8 cellular contexts compared by ENCODE assay signal in the genomic region with DNA sequence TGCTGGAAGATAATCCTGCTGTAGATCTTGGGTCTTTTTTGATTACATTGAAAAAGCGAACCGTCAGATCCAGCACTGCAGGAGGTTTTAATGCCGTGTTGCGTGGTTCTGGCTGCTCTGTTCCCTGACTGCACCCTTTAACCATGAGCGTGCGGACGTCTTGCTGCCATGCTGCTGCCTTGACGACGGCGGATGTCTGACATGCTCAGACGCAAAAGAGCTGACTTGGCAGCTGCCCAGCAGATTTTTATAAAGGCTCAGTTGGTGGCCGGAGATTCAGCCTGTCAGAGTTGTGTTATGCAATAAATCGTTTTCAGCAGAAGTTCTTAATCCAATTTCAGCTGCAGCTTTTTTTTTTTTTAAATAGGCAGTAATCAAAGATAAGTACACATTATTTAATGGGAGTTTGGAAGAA.
A peak's percentile ranks its signal among the peaks of the same experiment; 100 is the strongest.
DNase-seq lines count a peak whose midpoint lies in the region; ATAC-seq, FAIRE-seq and TF ChIP-seq lines count a peak whose summit lies in the region.

No MANE protein-coding gene starts in this region.

- no peak for ATAC-seq in HepG2
- no peak for ATAC-seq in GM21390 (IDR thresholded peaks at IDR 0.05; ENCODE audit: unreplicated experiment)

- peaks cover 50% of the 10 kb centered on the region for H3K4me1 Mint-ChIP-seq in dendritic cell treated with granulocyte-macrophage colony-stimulating factor and Interleukin-4, amounts not matched to agents 40 ng/mL and 50 ng/mL, for 4 days (ENCODE audit: low read depth)

- peak overlapping the region; percentile 19 for H3K4me3 Mint-ChIP-seq in dendritic cell treated with granulocyte-macrophage colony-stimulating factor and Interleukin-4, amounts not matched to agents 40 ng/mL and 50 ng/mL, for 4 days

- DNase-seq in GM04503 (ENCODE audit: low read depth) (peak; percentile 37), NCI-H2081 treated with DMSO at 0.1 percent for 48 hours (lab: John Stamatoyannopoulos, UW) (peak; percentile 55), WERI-Rb-1 (peak; percentile 78), HepG2 (ENCODE audit: low spot score) (no peak), OCI-M2 (lab: John Stamatoyannopoulos, UW; ENCODE audit: unreplicated experiment) (no peak)
- peak; percentile 12 for DNase-seq in stimulated activated CD8-positive, alpha-beta memory T cell treated with anti-CD3 and anti-CD28 coated beads, Interleukin-15, amount 100 ng/mL, for 24 hours (ENCODE audit: low read depth)

- TF ChIP-seq EP300 in HepG2 (IDR thresholded peaks at IDR 0.05; ENCODE audit: low read depth in 2 of 2, low read length in 2 of 2) = no peak
- no peak for TF ChIP-seq EP300 in HepG2 (CRISPR knock-in tag; IDR thresholded peaks at IDR 0.05; ENCODE audit: borderline replicate concordance)

- peaks cover 54% of the 10 kb centered on the region for H3K79me2 ChIP-seq in HepG2 (ENCODE audit: insufficient read depth, low read length)

- H3K9ac ChIP-seq in HepG2 (ENCODE audit: insufficient read depth, low read depth, low read length) = no peak overlapping the region

- FAIRE-seq in HepG2 (lab: Jason Lieb, UNC) = no peak

- no peaks in the 10 kb centered on the region for H3K9me3 ChIP-seq in WERI-Rb-1 (ENCODE audit: severe bottlenecking)
- no peaks in the 10 kb centered on the region for H3K9me3 ChIP-seq in HepG2 (ENCODE audit: low read length)

- H2AFZ ChIP-seq in HepG2 (ENCODE audit: low read length) = no peak overlapping the region

- H3K27ac ChIP-seq in WERI-Rb-1 (no peak overlapping the region), HepG2 (ENCODE audit: extremely low read length, insufficient read depth, low read length) (no peak overlapping the region)

- POLR2A ChIA-PET in HepG2 (lab: Yijun Ruan, JAX) = no interaction called here

- no peaks in the 10 kb centered on the region for H3K27me3 Mint-ChIP-seq in dendritic cell treated with granulocyte-macrophage colony-stimulating factor and Interleukin-4, amounts not matched to agents 40 ng/mL and 50 ng/mL, for 4 days

- peaks cover 20% of the 10 kb centered on the region for H4K20me1 ChIP-seq in HepG2 (ENCODE audit: insufficient read depth, low read length)

- peak overlapping the region; percentile 60 for H3K27ac Mint-ChIP-seq in dendritic cell treated with granulocyte-macrophage colony-stimulating factor and Interleukin-4, amounts not matched to agents 40 ng/mL and 50 ng/mL, for 4 days

- no peaks in the 10 kb centered on the region for H3K9me3 Mint-ChIP-seq in dendritic cell treated with granulocyte-macrophage colony-stimulating factor and Interleukin-4, amounts not matched to agents 40 ng/mL and 50 ng/mL, for 4 days

- peaks cover 41% of the 10 kb centered on the region for H3K4me1 ChIP-seq in HepG2 (ENCODE audit: insufficient read depth, low read length)

- peaks cover 9% of the 10 kb centered on the region for H3K36me3 Mint-ChIP-seq in dendritic cell treated with granulocyte-macrophage colony-stimulating factor and Interleukin-4, amounts not matched to agents 40 ng/mL and 50 ng/mL, for 4 days (ENCODE audit: low read depth)

- no peak for TF ChIP-seq POLR2A in HepG2 (IDR thresholded peaks at IDR 0.05; ENCODE audit: insufficient read depth in 1 of 2, low read depth in 2 of 2, low read length in 2 of 2)

- BruUV-seq in HepG2 (replicated peaks; lab: Mats Ljungman, UMichigan) = no TSS peak

- WGBS in HepG2 (ENCODE audit: low lambda C conversion rate) = 95% methylated on average over 13 of the region's 13 CpGs

- CTCF ChIA-PET in HepG2 (lab: Yijun Ruan, JAX; ENCODE audit: low intra/inter-chr PET ratio, low total read pairs) = no interaction called here

- TF ChIP-seq CTCF in WERI-Rb-1 (IDR thresholded peaks at IDR 0.05; ENCODE audit: low read depth, low read length) = no peak
- no peak for TF ChIP-seq CTCF in HepG2 (CRISPR knock-in tag; IDR thresholded peaks at IDR 0.05)

- H3K4me2 ChIP-seq in HepG2 (ENCODE audit: low read depth, low read length) = no peak overlapping the region

- H3K27me3 ChIP-seq in WERI-Rb-1 (ENCODE audit: insufficient read depth, low read depth, severe bottlenecking) = no peaks in the 10 kb centered on the region
- no peaks in the 10 kb centered on the region for H3K27me3 ChIP-seq in HepG2 (ENCODE audit: control insufficient read depth in 1 of 2, insufficient read depth in 2 of 2, low read length in 2 of 2)

- intact Hi-C loops in dendritic cell treated with granulocyte-macrophage colony-stimulating factor and Interleukin-4, amounts not matched to agents 40 ng/mL and 50 ng/mL, for 4 days (cut with micrococcal nuclease) = no loop called here
- intact Hi-C loops in HepG2 (cut with micrococcal nuclease; ENCODE audit: unreplicated experiment) = no loop called here

- in situ Hi-C loops in HepG2 (cut with HindIII; ENCODE audit: extremely low pct_ligation_motif_present, low pct_unique_long_range_greater_than_20kb) = no loop called here

- H3K4me3 ChIP-seq in WERI-Rb-1 (ENCODE audit: low read depth, low read length) = no peak overlapping the region
- no peak overlapping the region for H3K4me3 ChIP-seq in HepG2 (replicated peaks in 1 of 3; ENCODE audit: insufficient read depth in 1 of 3, low read depth in 2 of 3, low read length in 3 of 3)

- TF ChIP-seq RAD21 in HepG2 (CRISPR knock-in tag; IDR thresholded peaks at IDR 0.05) = no peak

- H3K36me3 ChIP-seq in WERI-Rb-1 (no peaks in the 10 kb centered on the region), HepG2 (replicated peaks in 1 of 2; ENCODE audit: control insufficient read depth in 1 of 2, insufficient read depth in 2 of 2, low read length in 2 of 2) (no peaks in the 10 kb centered on the region)

TF ChIP-seq in HepG2, 621 proteins besides CTCF, POLR2A, EP300 and RAD21:
- TF ChIP-seq KDM5A (IDR thresholded peaks at IDR 0.05; ENCODE audit: borderline replicate concordance, low read length) (no peak), YEATS4 (CRISPR knock-in tag; IDR thresholded peaks at IDR 0.05; ENCODE audit: borderline replicate concordance) (no peak), ZNF160 (CRISPR knock-in tag; IDR thresholded peaks at IDR 0.05) (no peak), MAFF (IDR thresholded peaks at IDR 0.05; ENCODE audit: low read depth, low read length) (peak; percentile 52), MAFK (conservative IDR thresholded peaks at IDR 0.05 in 1 of 2, IDR thresholded peaks at IDR 0.05 in 1 of 2; ENCODE audit: low read length in 2 of 2) (peak; percentile 46 to 70; a peak in 3 of 4 replicates)
- TF ChIP-seq, protein P1, sequence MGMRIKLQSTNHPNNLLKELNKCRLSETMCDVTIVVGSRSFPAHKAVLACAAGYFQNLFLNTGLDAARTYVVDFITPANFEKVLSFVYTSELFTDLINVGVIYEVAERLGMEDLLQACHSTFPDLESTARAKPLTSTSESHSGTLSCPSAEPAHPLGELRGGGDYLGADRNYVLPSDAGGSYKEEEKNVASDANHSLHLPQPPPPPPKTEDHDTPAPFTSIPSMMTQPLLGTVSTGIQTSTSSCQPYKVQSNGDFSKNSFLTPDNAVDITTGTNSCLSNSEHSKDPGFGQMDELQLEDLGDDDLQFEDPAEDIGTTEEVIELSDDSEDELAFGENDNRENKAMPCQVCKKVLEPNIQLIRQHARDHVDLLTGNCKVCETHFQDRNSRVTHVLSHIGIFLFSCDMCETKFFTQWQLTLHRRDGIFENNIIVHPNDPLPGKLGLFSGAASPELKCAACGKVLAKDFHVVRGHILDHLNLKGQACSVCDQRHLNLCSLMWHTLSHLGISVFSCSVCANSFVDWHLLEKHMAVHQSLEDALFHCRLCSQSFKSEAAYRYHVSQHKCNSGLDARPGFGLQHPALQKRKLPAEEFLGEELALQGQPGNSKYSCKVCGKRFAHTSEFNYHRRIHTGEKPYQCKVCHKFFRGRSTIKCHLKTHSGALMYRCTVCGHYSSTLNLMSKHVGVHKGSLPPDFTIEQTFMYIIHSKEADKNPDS (CRISPR knock-in tag; IDR thresholded peaks at IDR 0.05) = no peak
- TF ChIP-seq, protein P2, sequence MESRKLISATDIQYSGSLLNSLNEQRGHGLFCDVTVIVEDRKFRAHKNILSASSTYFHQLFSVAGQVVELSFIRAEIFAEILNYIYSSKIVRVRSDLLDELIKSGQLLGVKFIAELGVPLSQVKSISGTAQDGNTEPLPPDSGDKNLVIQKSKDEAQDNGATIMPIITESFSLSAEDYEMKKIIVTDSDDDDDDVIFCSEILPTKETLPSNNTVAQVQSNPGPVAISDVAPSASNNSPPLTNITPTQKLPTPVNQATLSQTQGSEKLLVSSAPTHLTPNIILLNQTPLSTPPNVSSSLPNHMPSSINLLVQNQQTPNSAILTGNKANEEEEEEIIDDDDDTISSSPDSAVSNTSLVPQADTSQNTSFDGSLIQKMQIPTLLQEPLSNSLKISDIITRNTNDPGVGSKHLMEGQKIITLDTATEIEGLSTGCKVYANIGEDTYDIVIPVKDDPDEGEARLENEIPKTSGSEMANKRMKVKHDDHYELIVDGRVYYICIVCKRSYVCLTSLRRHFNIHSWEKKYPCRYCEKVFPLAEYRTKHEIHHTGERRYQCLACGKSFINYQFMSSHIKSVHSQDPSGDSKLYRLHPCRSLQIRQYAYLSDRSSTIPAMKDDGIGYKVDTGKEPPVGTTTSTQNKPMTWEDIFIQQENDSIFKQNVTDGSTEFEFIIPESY (CRISPR knock-in tag; IDR thresholded peaks at IDR 0.05) = no peak

Comparison
In these comparisons a context has a peak if more than half of its experiments do, and no peak if none do; other contexts are left out.
1. DNase-seq: peak in GM04503 (single experiment), NCI-H2081 treated with DMSO at 0.1 percent for 48 hours (single experiment), WERI-Rb-1 (single experiment) and stimulated activated CD8-positive, alpha-beta memory T cell treated with anti-CD3 and anti-CD28 coated beads, Interleukin-15, amount 100 ng/mL, for 24 hours (single experiment); none in HepG2 (single experiment) and OCI-M2 (single experiment).